1 cellular context compared by ENCODE assay signal in the genomic region with DNA sequence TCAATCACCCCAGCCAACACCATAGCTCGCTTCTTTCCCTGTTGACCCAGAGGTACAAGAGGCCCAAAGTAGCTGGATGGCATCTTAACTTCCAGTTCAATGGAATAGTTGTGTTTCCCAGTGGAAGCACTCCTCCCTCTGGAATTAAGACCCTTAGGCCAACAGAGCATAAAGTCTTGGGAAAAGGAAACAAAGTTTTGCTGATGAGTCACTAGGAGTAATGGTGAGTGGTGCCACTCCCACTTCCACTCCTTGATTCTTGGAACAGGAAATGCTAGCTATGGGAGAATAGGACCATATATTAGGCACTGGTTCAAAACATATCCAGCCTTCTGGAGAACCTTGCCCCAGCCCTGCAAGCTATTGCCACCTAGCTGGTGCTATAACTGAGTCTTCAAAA.
TF ChIP-seq lines count a peak whose summit lies in the region.

No MANE protein-coding gene starts in this region.

TF ChIP-seq in HCT116, 20 proteins besides CTCF, POLR2A, EP300 and RAD21 (continued from another document):
- TF ChIP-seq SP1 (IDR thresholded peaks at IDR 0.05; ENCODE audit: low read depth), result peak; percentile 24; the same call in 1 of the 2 replicates
